In genomic region chr3:129226374-129226773, GRCh38 we compare ENCODE assay signal across 8 cellular contexts. TPM values are rescaled to one million over a fixed set of nuclear protein-coding genes. Genes with fewer than 3 reads are reported as not detected.
A peak's percentile ranks its signal among the peaks of the same experiment; 100 is the strongest.
DNase-seq lines count a peak whose midpoint lies in the region; ATAC-seq and TF ChIP-seq lines count a peak whose summit lies in the region.

No MANE protein-coding gene starts in this region.

- H3K4me3 ChIP-seq in body of pancreas = no peak overlapping the region
- H3K4me3 ChIP-seq in lower lobe of right lung = no peak overlapping the region

- intact Hi-C loops in body of pancreas (cut with DNase I) (no loop called here), lower lobe of right lung (cut with DNase I) (no loop called here)

- ATAC-seq in body of pancreas (no peak), lower lobe of right lung (peak; percentile 62 to 63), GM18870 (IDR thresholded peaks at IDR 0.05; ENCODE audit: unreplicated experiment) (no peak), GM21423 (IDR thresholded peaks at IDR 0.05; ENCODE audit: unreplicated experiment) (no peak)

- DNase-seq in HT1080 (ENCODE audit: low read depth) (peak; percentile 98), body of pancreas (peak; percentile 16 to 60 (median 26)), lower lobe of right lung (peak; percentile 79), HPDE6-E6E7 (ENCODE audit: extremely low spot score) (no peak), NCI-H2171 treated with DMSO at 0.1 percent for 48 hours (lab: John Stamatoyannopoulos, UW) (no peak)

- WGBS in body of pancreas, 2 donors = 66 to 82% methylated on average over 6 of the region's 6 CpGs

- no peaks in the 10 kb centered on the region for H3K9me3 ChIP-seq in body of pancreas
- no peaks in the 10 kb centered on the region for H3K9me3 ChIP-seq in lower lobe of right lung

- H3K4me1 ChIP-seq in body of pancreas = peaks cover 17% of the 10 kb centered on the region
- H3K4me1 ChIP-seq in lower lobe of right lung = peaks cover 60% of the 10 kb centered on the region

- TF ChIP-seq POLR2A in body of pancreas (IDR thresholded peaks at IDR 0.05) = no peak

- H3K27ac ChIP-seq in 22Rv1 (peak overlapping the region; percentile 75), body of pancreas (no peak overlapping the region), lower lobe of right lung (peak overlapping the region; percentile 82)

- H3K36me3 ChIP-seq in body of pancreas (replicated peaks in 1 of 2; ENCODE audit: insufficient read depth in 1 of 2, low read depth in 2 of 2) = no peaks in the 10 kb centered on the region
- H3K36me3 ChIP-seq in lower lobe of right lung = no peaks in the 10 kb centered on the region

- TF ChIP-seq CTCF in 22Rv1 (IDR thresholded peaks at IDR 0.05) (no peak), body of pancreas (IDR thresholded peaks at IDR 0.05) (no peak), lower lobe of right lung (IDR thresholded peaks at IDR 0.05) (no peak)

- no peaks in the 10 kb centered on the region for H3K27me3 ChIP-seq in body of pancreas
- no peaks in the 10 kb centered on the region for H3K27me3 ChIP-seq in lower lobe of right lung (ENCODE audit: low read depth)

RNA-seq across cellular contexts. Expression of gene COPG1, which starts 23.0 kb away (rescaled TPM):
- total RNA-seq in HT1080 (2014; rRNA removed; shearing (Covaris generic)) = 155 and 158 TPM in 2 replicates
- polyA plus RNA-seq in HT1080 (2015; cell fraction: cytosol; rRNA removed) = 111 and 119 TPM in 2 replicates
- 240 and 255 TPM in 2 replicates for polyA plus RNA-seq in HT1080 (2015; cell fraction: nucleus; rRNA removed)
- total RNA-seq in body of pancreas = 10 to 100 TPM; 62.6 to 75.0 TPM
- total RNA-seq in lower lobe of right lung = 150 TPM

RNA-seq across cellular contexts. Expression of gene CNBP, which starts 42.7 kb away (rescaled TPM):
- total RNA-seq in HT1080 (2014; rRNA removed; shearing (Covaris generic)) = 649 and 701 TPM in 2 replicates
- 673 and 731 TPM in 2 replicates for polyA plus RNA-seq in HT1080 (2015; cell fraction: cytosol; rRNA removed)
- 468 and 492 TPM in 2 replicates for polyA plus RNA-seq in HT1080 (2015; cell fraction: nucleus; rRNA removed)
- total RNA-seq in body of pancreas = 100 to 1,000 TPM; 175 to 262 TPM
- total RNA-seq in lower lobe of right lung = 298 TPM

RNA-seq across cellular contexts. Expression of gene HMCES, which starts 52.3 kb away (rescaled TPM):
- total RNA-seq in HT1080 (2014; rRNA removed; shearing (Covaris generic)) = 37.4 and 54.9 TPM in 2 replicates
- polyA plus RNA-seq in HT1080 (2015; cell fraction: cytosol; rRNA removed) = 44.3 and 51.8 TPM in 2 replicates
- polyA plus RNA-seq in HT1080 (2015; cell fraction: nucleus; rRNA removed) = 41.0 and 44.7 TPM in 2 replicates
- total RNA-seq in body of pancreas = 10 to 100 TPM; 10.1 to 14.5 TPM
- total RNA-seq in lower lobe of right lung = 28.1 TPM

Comparison
In these comparisons a context has a peak if more than half of its experiments do, and no peak if none do; other contexts are left out.
1. H3K27ac ChIP-seq: peak in 22Rv1 (single experiment) and lower lobe of right lung (single experiment); none in body of pancreas (0 of 4).
2. DNase-seq: peak in HT1080 (single experiment), body of pancreas (4 of 4) and lower lobe of right lung (single experiment); none in HPDE6-E6E7 (single experiment) and NCI-H2171 treated with DMSO at 0.1 percent for 48 hours (single experiment).
3. ATAC-seq: peak in lower lobe of right lung (2 of 2); none in body of pancreas (single experiment), GM18870 (single experiment) and GM21423 (single experiment).